24 cellular contexts compared by ENCODE assay signal in genomic region chr10:2054728-2055127, GRCh38.
"Had no signal": no experiment of that assay in that cellular context is flagged by ENCODE, and none has a peak within 500 bp of the region (broad histone marks: within the 10 kb centered on the region; RNA-seq: fewer than 3 reads in every experiment).

No MANE protein-coding gene starts in this region.

- H3K27ac ChIP-seq: colonic mucosa, coronary artery, dorsolateral prefrontal cortex, epithelial cell of prostate, esophagus muscularis mucosa, esophagus squamous epithelium, foreskin keratinocyte, gastrocnemius medialis, gastroesophageal sphincter, heart left ventricle, heart right ventricle had no signal

- H3K9me3 ChIP-seq: colonic mucosa, esophagus muscularis mucosa, gastrocnemius medialis, gastroesophageal sphincter, heart left ventricle, heart right ventricle had no signal

- H3K4me3 ChIP-seq: colonic mucosa, coronary artery, dorsolateral prefrontal cortex, esophagus muscularis mucosa, esophagus squamous epithelium, gastrocnemius medialis, gastroesophageal sphincter, heart left ventricle, heart right ventricle had no signal

- H3K4me1 ChIP-seq: colonic mucosa, esophagus muscularis mucosa, esophagus squamous epithelium, foreskin keratinocyte, gastrocnemius medialis, gastroesophageal sphincter, heart left ventricle, heart right ventricle had no signal

- ATAC-seq: effector memory CD8-positive, alpha-beta T cell; esophagus mucosa; foreskin keratinocyte; gastrocnemius medialis; gastroesophageal sphincter; heart left ventricle; heart right ventricle had no signal

- H3K36me3 ChIP-seq: colonic mucosa, esophagus muscularis mucosa, esophagus squamous epithelium, gastrocnemius medialis, gastroesophageal sphincter, heart left ventricle, heart right ventricle had no signal

- DNase-seq: colonic mucosa; cortex of kidney; dermis blood vessel endothelial cell; dorsolateral prefrontal cortex; effector CD4-positive, alpha-beta T cell; effector CD8-positive, alpha-beta T cell; effector memory CD4-positive, alpha-beta T cell; effector memory CD8-positive, alpha-beta T cell; endodermal cell; erythroblast; esophagus squamous epithelium; foreskin fibroblast; foreskin keratinocyte; foreskin melanocyte; gastrocnemius medialis; glutamatergic neuron; head of caudate nucleus; heart left ventricle; heart right ventricle had no signal

- H3K27me3 ChIP-seq: colonic mucosa, esophagus squamous epithelium, foreskin keratinocyte, gastrocnemius medialis, heart left ventricle had no signal
